In the genomic region with DNA sequence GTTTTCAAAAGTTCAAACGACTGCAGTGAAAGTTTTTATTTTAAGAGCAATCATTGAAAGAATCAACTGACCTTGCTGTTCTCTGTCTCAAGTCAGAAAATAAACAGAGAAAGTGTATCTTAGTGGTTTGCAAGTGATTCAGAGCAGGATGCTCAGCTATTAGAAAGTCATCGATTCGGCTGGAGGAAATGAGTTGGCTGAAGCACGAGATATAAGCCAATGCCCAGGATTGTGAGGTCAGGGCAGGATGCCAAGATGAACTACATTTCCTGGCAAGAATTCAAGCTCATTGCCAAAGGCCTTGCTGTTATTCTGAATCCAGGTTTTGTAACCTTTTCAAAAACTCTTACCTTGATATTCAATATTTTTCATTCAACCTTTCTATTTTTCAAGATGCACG, we compare ENCODE assay signal across 10 cellular contexts.
DNase-seq lines count a peak whose midpoint lies in the region; ATAC-seq and TF ChIP-seq lines count a peak whose summit lies in the region.
"Had no signal": no experiment of that assay in that cellular context is flagged by ENCODE, and none has a peak within 500 bp of the region (broad histone marks: within the 10 kb centered on the region; RNA-seq: fewer than 3 reads in every experiment).

No MANE protein-coding gene starts in this region.

- no peaks in the 10 kb centered on the region for H3K27me3 ChIP-seq in Karpas-422 (ENCODE audit: low read length)

- CTCF ChIA-PET in HEK293T (lab: Yijun Ruan, JAX) = no interaction called here

- H3K4me3 ChIP-seq in Karpas-422 (ENCODE audit: low read length) = no peak overlapping the region
- H3K4me3 ChIP-seq: mucosa of descending colon had no signal

- no peaks in the 10 kb centered on the region for H3K79me2 ChIP-seq in Karpas-422 (ENCODE audit: low read length)

- no peak overlapping the region for H3K27ac ChIP-seq in Karpas-422 (ENCODE audit: low read length)
- H3K27ac ChIP-seq: 22Rv1 had no signal

- H3K36me3 ChIP-seq in Karpas-422 (ENCODE audit: insufficient read depth, low read length) = no peaks in the 10 kb centered on the region

- DNase-seq in DMS 273 (lab: John Stamatoyannopoulos, UW; ENCODE audit: unreplicated experiment) (peak; percentile 48), DMS 273 treated with DMSO at 0.1 percent for 48 hours (lab: John Stamatoyannopoulos, UW) (no peak), NCI-H345 (lab: John Stamatoyannopoulos, UW) (peak; percentile 56), fibroblast of gingiva (ENCODE audit: low read depth) (peak; percentile 72), ureter (ENCODE audit: low spot score) (peak; percentile 68), HEK293T (ENCODE audit: extremely low spot score) (no peak), Karpas-422 (no peak)

- POLR2A ChIA-PET in HEK293T (lab: Yijun Ruan, JAX) = no interaction called here

- H3K9ac ChIP-seq in Karpas-422 (ENCODE audit: low read length) = no peak overlapping the region

- no peaks in the 10 kb centered on the region for H3K9me3 ChIP-seq in Karpas-422 (ENCODE audit: low read length)
- H3K9me3 ChIP-seq: mucosa of descending colon had no signal

- peak; percentile 48 for ATAC-seq in HG02852 (IDR thresholded peaks at IDR 0.05; ENCODE audit: unreplicated experiment)
- ATAC-seq: mucosa of descending colon had no signal

- H3K9me2 ChIP-seq in Karpas-422 (replicated peaks; ENCODE audit: insufficient read depth, low read length) = no peaks in the 10 kb centered on the region

- H3K4me2 ChIP-seq in Karpas-422 (ENCODE audit: low read depth, low read length, poor library complexity, severe bottlenecking) = no peak overlapping the region

- no peaks in the 10 kb centered on the region for H4K20me1 ChIP-seq in Karpas-422 (ENCODE audit: insufficient read depth, low read depth, low read length)

- peaks cover 9% of the 10 kb centered on the region for H3K4me1 ChIP-seq in Karpas-422 (ENCODE audit: low read length)

- H2AFZ ChIP-seq in Karpas-422 (ENCODE audit: low read length) = no peak overlapping the region

TF ChIP-seq in HEK293T, 16 proteins besides CTCF, POLR2A, EP300 and RAD21:
- TF ChIP-seq CTBP1 (IDR thresholded peaks at IDR 0.05; ENCODE audit: borderline replicate concordance) (no peak), FOXM1 (IDR thresholded peaks at IDR 0.05; ENCODE audit: borderline replicate concordance) (no peak), FOXA1 (IDR thresholded peaks at IDR 0.05) (no peak), TARDBP (IDR thresholded peaks at IDR 0.05) (no peak), ZNF384 (IDR thresholded peaks at IDR 0.05) (no peak), SP1 (IDR thresholded peaks at IDR 0.05) (no peak), ELF4 (IDR thresholded peaks at IDR 0.05) (no peak), ARNT (IDR thresholded peaks at IDR 0.05) (no peak), FOXK2 (IDR thresholded peaks at IDR 0.05) (no peak), BHLHE40 (IDR thresholded peaks at IDR 0.05; ENCODE audit: borderline replicate concordance) (no peak)

Comparison
In these comparisons a context has a peak if more than half of its experiments do, and no peak if none do; other contexts are left out.
1. DNase-seq: peak in DMS 273 (single experiment), NCI-H345 (single experiment), fibroblast of gingiva (single experiment) and ureter (single experiment); none in DMS 273 treated with DMSO at 0.1 percent for 48 hours (single experiment), HEK293T (single experiment) and Karpas-422 (single experiment).